21 cellular contexts compared by ENCODE assay signal in the genomic region with DNA sequence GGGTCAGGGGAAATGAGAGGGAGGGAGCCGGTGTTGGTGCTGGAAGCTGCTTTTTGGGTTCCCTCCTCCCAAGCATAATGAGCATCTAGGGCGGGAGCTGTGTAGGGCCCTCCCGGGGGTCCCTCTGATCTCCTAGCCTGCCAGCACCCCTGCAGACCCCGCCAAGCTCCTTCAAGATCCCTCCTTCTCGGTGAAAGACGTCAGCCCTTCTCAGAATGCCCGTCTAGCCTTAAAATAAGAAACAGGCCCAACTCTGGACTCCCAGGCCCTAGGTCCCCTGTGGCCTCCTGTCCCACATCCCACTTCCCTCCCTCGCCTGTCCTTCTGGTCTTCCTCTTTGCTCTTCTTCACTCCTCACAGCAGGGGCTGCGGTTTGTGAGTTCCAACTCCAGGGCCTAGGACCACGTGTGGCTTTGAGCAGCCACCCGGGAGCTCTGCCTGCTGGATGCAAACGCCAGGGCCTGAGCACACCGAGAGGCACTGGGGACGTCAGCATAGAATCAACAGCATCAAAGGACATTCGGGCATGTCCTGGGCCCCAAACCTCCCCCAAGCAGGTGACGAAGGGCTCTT. TPM values are rescaled to one million over a fixed set of nuclear protein-coding genes. Genes with fewer than 3 reads are reported as not detected.
DNase-seq lines count a peak whose midpoint lies in the region; ATAC-seq, FAIRE-seq and TF ChIP-seq lines count a peak whose summit lies in the region.
"Had no signal": no experiment of that assay in that cellular context is flagged by ENCODE, and none has a peak within 500 bp of the region (broad histone marks: within the 10 kb centered on the region; RNA-seq: fewer than 3 reads in every experiment).

No MANE protein-coding gene starts in this region.

- H3K27me3 ChIP-seq in lower lobe of right lung (ENCODE audit: low read depth) (no peaks in the 10 kb centered on the region), small intestine (ENCODE audit: control insufficient read depth in 2 of 2, insufficient read depth in 2 of 2, low read length in 2 of 2) (no peaks in the 10 kb centered on the region)
- H3K27me3 ChIP-seq: heart left ventricle, MG63, right lobe of liver had no signal

- H3K4me3 Mint-ChIP-seq in Calu3 (ENCODE audit: low read depth, unreplicated experiment) = no peak overlapping the region
- H3K4me3 Mint-ChIP-seq: dendritic cell treated with granulocyte-macrophage colony-stimulating factor and Interleukin-4, amounts not matched to agents 40 ng/mL and 50 ng/mL, for 4 days had no signal

- TF ChIP-seq CTCF in Calu3 (IDR thresholded peaks at IDR 0.05; ENCODE audit: unreplicated experiment) = no peak
- TF ChIP-seq CTCF in lower lobe of right lung (IDR thresholded peaks at IDR 0.05) = no peak

- peaks cover 8% of the 10 kb centered on the region for H3K4me1 Mint-ChIP-seq in Calu3 (ENCODE audit: low read depth, unreplicated experiment)

- CTCF ChIA-PET in Calu3 (lab: Charles Lee) = interaction anchor here (0.8 kb wide), 1 partner anchor 11 kb away, joined by 3 read pairs; no protein-coding TSS in a partner anchor

- H3K27ac ChIP-seq in lower lobe of right lung (peak overlapping the region; percentile 31), small intestine (ENCODE audit: low read depth in 1 of 2, low read length in 1 of 2) (no peak overlapping the region)
- H3K27ac ChIP-seq: heart left ventricle, right lobe of liver, thoracic aorta had no signal

- ATAC-seq in lower lobe of right lung (no peak), GM19324 (IDR thresholded peaks at IDR 0.05; ENCODE audit: low FRiP score, unreplicated experiment) (no peak)
- ATAC-seq: heart left ventricle had no signal

- H3K36me3 ChIP-seq in lower lobe of right lung (no peaks in the 10 kb centered on the region), small intestine (ENCODE audit: control insufficient read depth in 2 of 2, insufficient read depth in 2 of 2, low read length in 2 of 2) (no peaks in the 10 kb centered on the region)
- H3K36me3 ChIP-seq: heart left ventricle, MG63, right lobe of liver, thoracic aorta had no signal

- no peak overlapping the region for H3K27ac Mint-ChIP-seq in Calu3 (ENCODE audit: unreplicated experiment)
- H3K27ac Mint-ChIP-seq: dendritic cell treated with granulocyte-macrophage colony-stimulating factor and Interleukin-4, amounts not matched to agents 40 ng/mL and 50 ng/mL, for 4 days had no signal

- WGBS in small intestine, 3 donors = 73 to 78% (median 77%) methylated on average over 16 of the region's 16 CpGs

- no peaks in the 10 kb centered on the region for H3K9me3 Mint-ChIP-seq in Calu3 (ENCODE audit: low read depth, unreplicated experiment)
- H3K9me3 Mint-ChIP-seq: dendritic cell treated with granulocyte-macrophage colony-stimulating factor and Interleukin-4, amounts not matched to agents 40 ng/mL and 50 ng/mL, for 4 days had no signal

- no TSS peak for BruUV-seq in Calu3 (replicated peaks; lab: Mats Ljungman, UMichigan)

- no peak overlapping the region for H3K4me3 ChIP-seq in lower lobe of right lung
- H3K4me3 ChIP-seq in small intestine (ENCODE audit: low read depth in 1 of 2, low read length in 2 of 2) = no peak overlapping the region
- H3K4me3 ChIP-seq: heart left ventricle, MG63, right lobe of liver, thoracic aorta had no signal

- H3K4me1 ChIP-seq in lower lobe of right lung = no peaks in the 10 kb centered on the region
- no peaks in the 10 kb centered on the region for H3K4me1 ChIP-seq in small intestine (ENCODE audit: control insufficient read depth in 2 of 2, insufficient read depth in 1 of 2, low read depth in 1 of 2, low read length in 1 of 2)

- DNase-seq in 8988T (peak; percentile 47), Calu3 (peak; percentile 0), MV-4-11 (lab: John Stamatoyannopoulos, UW) (peak; percentile 63), lower lobe of right lung (no peak), GF-D8 (lab: John Stamatoyannopoulos, UW) (no peak), putamen (ENCODE audit: low spot score) (no peak), small intestine (no peak)
- DNase-seq: activated CD4-positive, alpha-beta T cell treated with anti-CD3 and anti-CD28 coated beads, Interleukin-2, amount 50 U/mL, for 1 hour; activated CD8-positive, alpha-beta memory T cell treated with anti-CD3 and anti-CD28 coated beads, Interleukin-2, amount 50 U/mL, for 4 hours; amygdala; MG63; NCI-H1436 treated with DMSO at 0.1 percent for 48 hours; NCI-H524 treated with DMSO at 0.1 percent for 48 hours; occipital lobe; SW 1271 had no signal

- H3K27me3 Mint-ChIP-seq in Calu3 (ENCODE audit: unreplicated experiment) = peaks cover 63% of the 10 kb centered on the region
- H3K27me3 Mint-ChIP-seq: dendritic cell treated with granulocyte-macrophage colony-stimulating factor and Interleukin-4, amounts not matched to agents 40 ng/mL and 50 ng/mL, for 4 days had no signal

- H3K36me3 Mint-ChIP-seq in Calu3 (ENCODE audit: insufficient read depth, unreplicated experiment) = no peaks in the 10 kb centered on the region

- H3K9me3 ChIP-seq in lower lobe of right lung (no peaks in the 10 kb centered on the region), small intestine (ENCODE audit: control insufficient read depth, low read depth) (no peaks in the 10 kb centered on the region)
- H3K9me3 ChIP-seq: heart left ventricle, MG63, right lobe of liver, thoracic aorta had no signal

- FAIRE-seq in small intestine (lab: Jason Lieb, UNC) = no peak
- FAIRE-seq: TTC549 had no signal

- intact Hi-C loops in Calu3 (cut with micrococcal nuclease; ENCODE audit: unreplicated experiment) (loop anchor here (10.0 kb wide), 1 partner anchor 305 kb away; a partner anchor contains a TSS), lower lobe of right lung (cut with DNase I) (no loop called here)

RNA-seq across cellular contexts. Expression of a gene that starts 8.8 kb away (rescaled TPM):
- total RNA-seq in Calu3 (2022) (not detected in 2 replicates), lower lobe of right lung (1,318 TPM)
- polyA plus RNA-seq in small intestine = under 1 TPM in 1 of 3 donors, not detected in 2; 0.90 TPM
- total RNA-seq: occipital lobe, thoracic aorta had no signal

RNA-seq across cellular contexts. Expression of a gene that starts 49.3 kb away (rescaled TPM):
- total RNA-seq in Calu3 (2022) (not detected in 2 replicates), lower lobe of right lung (24.8 TPM)
- 10 to 100 TPM in 1 of 3 donors, under 1 TPM in 2; 0.22 to 15.8 (median 0.27) TPM for polyA plus RNA-seq in small intestine

Comparison
In these comparisons a context has a peak if more than half of its experiments do, and no peak if none do; other contexts are left out.
1. DNase-seq: peak in 8988T (single experiment), Calu3 (single experiment) and MV-4-11 (single experiment); none in lower lobe of right lung (single experiment), GF-D8 (single experiment), putamen (single experiment) and small intestine (single experiment).
2. RNA of a gene that starts 8.8 kb away (total RNA-seq): 1,318 TPM in lower lobe of right lung (single experiment); not detected in Calu3; every median in the first group is over 1,000 times any median in the second.
3. RNA of a gene that starts 49.3 kb away (total RNA-seq): 24.8 TPM in lower lobe of right lung (single experiment); not detected in Calu3; every median in the first group is over 10 times any median in the second.